23 cellular contexts compared by ENCODE assay signal in genomic region chr4:26542996-26543395, GRCh38. TPM values are rescaled to one million over a fixed set of nuclear protein-coding genes. Genes with fewer than 3 reads are reported as not detected.
"Had no signal": no experiment of that assay in that cellular context is flagged by ENCODE, and none has a peak within 500 bp of the region (broad histone marks: within the 10 kb centered on the region; RNA-seq: fewer than 3 reads in every experiment).

No MANE protein-coding gene starts in this region.

- DNase-seq: activated CD4-positive, alpha-beta T cell treated with anti-CD3 and anti-CD28 coated beads for 4 hours; activated CD8-positive, alpha-beta memory T cell treated with anti-CD3 and anti-CD28 coated beads, Interleukin-2, amount 50 U/mL, for 4 hours; activated CD8-positive, alpha-beta T cell treated with anti-CD3 and anti-CD28 coated beads for 36 hours; activated naive CD4-positive, alpha-beta T cell treated with anti-CD3 and anti-CD28 coated beads, Interleukin-2, amount 50 U/mL, for 16 hours; activated naive CD8-positive, alpha-beta T cell treated with anti-CD3 and anti-CD28 coated beads, Interleukin-2, amount 10 ng/mL, durations not matched to agents 7 days and 5 days; activated T-cell treated with anti-CD3 and anti-CD28 coated beads, Interleukin-2, amount 50 U/mL, for 1 hour; adrenal gland; anterior cingulate cortex; body of pancreas; central memory CD4-positive, alpha-beta T cell; NCI-H1105 treated with DMSO at 0.1 percent for 48 hours; NCI-H1436 treated with DMSO at 0.1 percent for 48 hours; NCI-H187; NCI-H2081; NCI-H510A treated with DMSO at 0.1 percent for 48 hours; Peyer's patch; Right ventricle myocardium superior; T-helper 1 cell had no signal

- H3K27ac Mint-ChIP-seq: activated CD8-positive, alpha-beta T cell treated with anti-CD3 and anti-CD28 coated beads for 36 hours; activated naive CD8-positive, alpha-beta T cell treated with anti-CD3 and anti-CD28 coated beads, Interleukin-2, amount 10 ng/mL, durations not matched to agents 7 days and 5 days had no signal

- H3K27ac ChIP-seq: adrenal gland, body of pancreas, Peyer's patch, RWPE1, SJSA1 had no signal

- H3K36me3 ChIP-seq: adrenal gland, Peyer's patch, SJSA1 had no signal

- ATAC-seq: activated CD4-positive, CD25-positive, alpha-beta regulatory T cell treated with anti-CD3 and anti-CD28 coated beads, Interleukin-2, amount 50 U/mL, for 24 hours; activated CD8-positive, alpha-beta T cell treated with anti-CD3 and anti-CD28 coated beads for 36 hours; body of pancreas had no signal

- H3K9me3 ChIP-seq: adrenal gland, body of pancreas, SJSA1 had no signal

- H3K4me1 ChIP-seq: adrenal gland, body of pancreas, Peyer's patch, SJSA1 had no signal

- H3K4me1 Mint-ChIP-seq: activated naive CD8-positive, alpha-beta T cell treated with anti-CD3 and anti-CD28 coated beads, Interleukin-2, amount 10 ng/mL, durations not matched to agents 7 days and 5 days had no signal

- FAIRE-seq: bronchial epithelial cell had no signal

- H3K4me3 ChIP-seq: adrenal gland, body of pancreas, Peyer's patch, SJSA1 had no signal

- H3K36me3 Mint-ChIP-seq: activated naive CD8-positive, alpha-beta T cell treated with anti-CD3 and anti-CD28 coated beads, Interleukin-2, amount 10 ng/mL, durations not matched to agents 7 days and 5 days had no signal

- H3K27me3 Mint-ChIP-seq: activated CD8-positive, alpha-beta T cell treated with anti-CD3 and anti-CD28 coated beads for 36 hours had no signal

- H3K27me3 ChIP-seq: adrenal gland, body of pancreas, Peyer's patch, SJSA1 had no signal

- H3K4me3 Mint-ChIP-seq: activated CD8-positive, alpha-beta T cell treated with anti-CD3 and anti-CD28 coated beads for 36 hours; activated naive CD8-positive, alpha-beta T cell treated with anti-CD3 and anti-CD28 coated beads, Interleukin-2, amount 10 ng/mL, durations not matched to agents 7 days and 5 days had no signal

RNA-seq across cellular contexts. Expression of gene CCKAR, which starts 52.7 kb away (rescaled TPM):
- total RNA-seq: activated CD8-positive, alpha-beta T cell treated with anti-CD3 and anti-CD28 coated beads for 36 hours; activated naive CD8-positive, alpha-beta T cell treated with anti-CD3 and anti-CD28 coated beads, Interleukin-2, amount 10 ng/mL, durations not matched to agents 7 days and 5 days; bronchial epithelial cell; Peyer's patch; Right ventricle myocardium superior; SJSA1; T-helper 2 cell treated with Interferon-gamma antibody and Interleukin-4, amounts not matched to agents 100 ng/mL and 5 ng/mL, for 36 hours had no signal
- polyA plus RNA-seq: adrenal gland had no signal
